ENCODE assay signal across 27 cellular contexts in the genomic region with DNA sequence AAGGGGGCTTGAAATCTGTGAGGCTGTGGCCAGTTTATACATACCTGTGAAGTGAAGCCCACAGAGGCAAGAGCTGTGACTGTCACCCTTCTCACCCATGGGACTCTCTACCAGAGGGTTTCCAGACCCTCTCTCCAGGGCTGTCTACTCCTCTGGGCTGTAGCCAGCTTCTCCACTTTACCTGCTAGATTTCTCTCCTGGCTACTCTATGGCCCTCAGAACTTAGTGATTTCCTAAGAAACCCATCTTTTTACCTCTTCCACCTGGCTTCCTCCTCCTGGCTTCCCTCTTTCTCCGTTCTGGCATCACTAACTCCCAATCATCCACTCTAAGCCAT.
"Had no signal": no experiment of that assay in that cellular context is flagged by ENCODE, and none has a peak within 500 bp of the region (broad histone marks: within the 10 kb centered on the region; RNA-seq: fewer than 3 reads in every experiment).

No MANE protein-coding gene starts in this region.

- H3K4me3 ChIP-seq: left lung, lower lobe of right lung, neural progenitor cell, ovary, right atrium auricular region, right lobe of liver, smooth muscle cell, stomach, testis, thyroid gland, transverse colon, upper lobe of left lung, vagina had no signal

- H3K9ac ChIP-seq: neural progenitor cell had no signal

- H3K4me3 Mint-ChIP-seq: immature natural killer cell, natural killer cell, nephron progenitor cell, neural progenitor cell had no signal

- H3K36me3 Mint-ChIP-seq: immature natural killer cell, natural killer cell, neural progenitor cell had no signal

- DNase-seq: immature natural killer cell; kidney; left colon; left lung; lower lobe of right lung; mammary epithelial cell; natural killer cell; nephron progenitor cell; occipital lobe; ovary; right lobe of liver; stimulated activated CD4-positive, alpha-beta T cell treated with anti-CD3 and anti-CD28 coated beads, Interleukin-1b, Interleukin-23, amount 100 ng/mL, for 48 hours; stimulated activated CD4-positive, alpha-beta T cell treated with anti-CD3 and anti-CD28 coated beads, Interleukin-2, amount 100 ng/mL, for 48 hours; stimulated activated CD4-positive, alpha-beta T cell treated with anti-CD3 and anti-CD28 coated beads, Interleukin-4, amount 100 ng/mL, for 4 hours; stimulated activated CD8-positive, alpha-beta memory T cell treated with anti-CD3 and anti-CD28 coated beads, Interleukin-4, amount 100 ng/mL, for 48 hours; stimulated activated naive CD4-positive, alpha-beta T cell; stomach; testis; thyroid gland; transverse colon; upper lobe of left lung had no signal

- H3K27me3 ChIP-seq: left lung, neural progenitor cell, ovary, right atrium auricular region, right lobe of liver, stomach, testis, thyroid gland, transverse colon, upper lobe of left lung, vagina had no signal

- H3K4me1 ChIP-seq: left lung, lower lobe of right lung, neural progenitor cell, right atrium auricular region, right lobe of liver, testis, transverse colon had no signal

- H3K9me3 Mint-ChIP-seq: immature natural killer cell, natural killer cell, nephron progenitor cell, neural progenitor cell had no signal

- H3K27ac ChIP-seq: left lung, lower lobe of right lung, neural progenitor cell, neutrophil, ovary, right atrium auricular region, right lobe of liver, stomach, testis, thyroid gland, transverse colon, upper lobe of left lung, vagina had no signal

- H3K4me1 Mint-ChIP-seq: natural killer cell had no signal

- H3K4me2 ChIP-seq: neural progenitor cell, smooth muscle cell had no signal

- H3K27ac Mint-ChIP-seq: immature natural killer cell, natural killer cell, nephron progenitor cell, neural progenitor cell, progenitor cell of endocrine pancreas had no signal

- H3K36me3 ChIP-seq: left lung, lower lobe of right lung, neural progenitor cell, neutrophil, ovary, right atrium auricular region, right lobe of liver, stomach, thyroid gland, transverse colon, upper lobe of left lung, vagina had no signal

- H3K27me3 Mint-ChIP-seq: progenitor cell of endocrine pancreas had no signal

- ATAC-seq: left colon, left lung, lower lobe of right lung, natural killer cell had no signal

- H3K9me3 ChIP-seq: left lung, lower lobe of right lung, neutrophil, ovary, right atrium auricular region, right lobe of liver, stomach, testis, thyroid gland, transverse colon, upper lobe of left lung, vagina had no signal
